8 cellular contexts compared by ENCODE assay signal in the genomic region with DNA sequence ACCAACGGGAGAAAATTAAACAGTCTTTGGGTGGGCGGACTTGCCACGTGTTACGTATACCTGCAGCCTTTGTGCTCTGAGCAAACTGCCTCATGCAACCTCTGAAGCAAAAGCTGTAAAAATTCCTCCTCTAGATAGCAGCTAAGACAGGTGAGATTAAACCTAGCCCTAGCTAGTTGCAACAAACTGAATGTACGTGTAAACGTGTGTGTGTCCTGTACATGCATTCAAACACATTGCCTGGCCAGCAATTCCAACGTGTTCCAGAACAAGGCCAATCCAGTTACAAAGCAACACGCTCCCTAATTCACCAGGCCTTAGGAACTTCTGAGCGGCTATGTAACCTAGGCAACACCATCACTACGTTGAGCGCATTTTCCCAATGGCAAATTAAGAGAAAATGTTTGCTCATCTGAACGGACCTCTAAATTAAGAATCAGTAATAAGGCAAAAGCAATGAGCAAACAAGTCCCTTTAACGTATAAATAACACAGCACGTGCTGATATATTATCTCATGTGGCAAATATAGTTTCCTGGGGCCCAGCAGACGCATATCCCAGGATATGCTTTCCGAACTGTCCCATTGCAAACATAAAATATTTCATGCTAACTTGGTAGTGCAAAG. TPM values are rescaled to one million over a fixed set of nuclear protein-coding genes. Genes with fewer than 3 reads are reported as not detected.
DNase-seq lines count a peak whose midpoint lies in the region; ATAC-seq and TF ChIP-seq lines count a peak whose summit lies in the region.

No MANE protein-coding gene starts in this region.

- H3K9me3 Mint-ChIP-seq in naive thymus-derived CD4-positive, alpha-beta T cell: no peaks in the 10 kb centered on the region

- peak overlapping the region; percentile 95 to 99 (median 99) for H3K27ac Mint-ChIP-seq in naive thymus-derived CD4-positive, alpha-beta T cell

- peak overlapping the region; percentile 92 to 99 (median 98) for H3K4me3 Mint-ChIP-seq in naive thymus-derived CD4-positive, alpha-beta T cell

- peak overlapping the region; percentile 65 for H3K4me3 ChIP-seq in BJ (ENCODE audit: low read depth, low read length)
- H3K4me3 ChIP-seq in HUES64 (ENCODE audit: low read length): peak overlapping the region; percentile 82
- peak overlapping the region; percentile 93 for H3K4me3 ChIP-seq in naive thymus-derived CD4-positive, alpha-beta T cell (ENCODE audit: low read length)

- peak; percentile 14 for ATAC-seq in GM18870 (IDR thresholded peaks at IDR 0.05; ENCODE audit: unreplicated experiment)
- no peak for ATAC-seq in naive thymus-derived CD4-positive, alpha-beta T cell

- CTCF ChIA-PET in BJ (lab: Yijun Ruan, JAX): no interaction called here
- CTCF ChIA-PET in naive thymus-derived CD4-positive, alpha-beta T cell (lab: Charles Lee): no interaction called here

- H3K4me1 ChIP-seq in HUES64 (ENCODE audit: insufficient read depth, low read length): 0 out of 2 replicates have a peak, but pooled peaks cover 4% of the 10 kb centered on the region
- peaks cover 0 to 3% of the 10 kb centered on the region in 2 donors for H3K4me1 ChIP-seq in naive thymus-derived CD4-positive, alpha-beta T cell (ENCODE audit: control insufficient read depth in 2 of 2, insufficient read depth in 2 of 2, low read length in 2 of 2)

- H3K9ac ChIP-seq in HUES64 (ENCODE audit: low read depth, low read length): peak overlapping the region; percentile 81

- H3K36me3 Mint-ChIP-seq in naive thymus-derived CD4-positive, alpha-beta T cell: peaks cover 17 to 31% (median 28%) of the 10 kb centered on the region in 5 donors

- 16% methylated on average over 16 of the region's 16 CpGs for WGBS in HUES64

- no peaks in the 10 kb centered on the region for H3K9me3 ChIP-seq in HUES64 (ENCODE audit: insufficient read depth, low read depth, low read length)
- H3K9me3 ChIP-seq in naive thymus-derived CD4-positive, alpha-beta T cell (ENCODE audit: control insufficient read depth in 2 of 3, low read length in 3 of 3): no peaks in the 10 kb centered on the region

- intact Hi-C loops in naive thymus-derived CD4-positive, alpha-beta T cell (cut with micrococcal nuclease): loop anchor here in 1 of 2 donors (2.0 kb wide), 1 partner anchor 128 kb away; no protein-coding TSS in a partner anchor

- H3K27ac ChIP-seq in HUES64 (ENCODE audit: low read depth, low read length): peak overlapping the region; percentile 77
- H3K27ac ChIP-seq in naive thymus-derived CD4-positive, alpha-beta T cell (ENCODE audit: low read depth, low read length): peak overlapping the region; percentile 89

- H3K27me3 Mint-ChIP-seq in naive thymus-derived CD4-positive, alpha-beta T cell: peaks cover 0 to 12% (median 6%) of the 10 kb centered on the region in 5 donors

- H3K27me3 ChIP-seq in BJ (ENCODE audit: control insufficient read depth, insufficient read depth, low read length): no peaks in the 10 kb centered on the region
- H3K27me3 ChIP-seq in HUES64 (ENCODE audit: insufficient read depth, low read length): peaks cover 6% of the 10 kb centered on the region; the same call in 1 of the 2 replicates
- H3K27me3 ChIP-seq in naive thymus-derived CD4-positive, alpha-beta T cell (ENCODE audit: control insufficient read depth in 2 of 2, insufficient read depth in 2 of 2, low read length in 2 of 2): no peaks in the 10 kb centered on the region

- no peak for TF ChIP-seq CTCF in BJ (IDR thresholded peaks at IDR 0.05; ENCODE audit: insufficient read depth, low read depth, low read length)

- DNase-seq in BJ (ENCODE audit: low read depth): no peak
- peak; percentile 18 for DNase-seq in activated CD4-positive, alpha-beta T cell treated with anti-CD3 and anti-CD28 coated beads for 48 hours
- DNase-seq in fibroblast of gingiva (ENCODE audit: low read depth): peak; percentile 41
- DNase-seq in naive thymus-derived CD4-positive, alpha-beta T cell: peak in 4 of 9 donors; percentile 4 to 15 (median 12)
- no peak for DNase-seq in NK-92 treated with Interleukin-12 subunit alpha and Interleukin-12 subunit beta, amount 100 ng/mL, for 24 hours (lab: John Stamatoyannopoulos, UW)
- no peak for DNase-seq in HuH-7.5 (ENCODE audit: low spot score)

- peaks cover 16 to 47% (median 37%) of the 10 kb centered on the region in 7 donors for H3K4me1 Mint-ChIP-seq in naive thymus-derived CD4-positive, alpha-beta T cell

- POLR2A ChIA-PET in BJ (lab: Charles Lee): no interaction called here
- POLR2A ChIA-PET in naive thymus-derived CD4-positive, alpha-beta T cell (lab: Charles Lee): no interaction called here

- H3K36me3 ChIP-seq in BJ (ENCODE audit: control insufficient read depth, insufficient read depth, low read length) (peaks cover 2% of the 10 kb centered on the region; the same call in 1 of the 2 replicates), HUES64 (ENCODE audit: insufficient read depth, low read length) (peaks cover 41% of the 10 kb centered on the region)
- H3K36me3 ChIP-seq in naive thymus-derived CD4-positive, alpha-beta T cell (ENCODE audit: control insufficient read depth in 2 of 3, insufficient read depth in 3 of 3, low read length in 3 of 3): peaks cover 0 to 28% (median 11%) of the 10 kb centered on the region in 3 experiments

RNA-seq across cellular contexts. Expression of gene PPID, which starts 0.8 kb away (rescaled TPM):
- 11.3 and 15.1 TPM in 2 replicates for polyA plus RNA-seq in BJ (2011; rRNA removed)
- 2.5 and 3.6 TPM in 2 replicates for polyA minus RNA-seq in BJ (2011; rRNA and poly(A)+ RNA removed)
- polyA plus RNA-seq in HUES64 (2013, experiment 1 of 2): 39.2 TPM
- polyA plus RNA-seq in HUES64 (2013, experiment 2 of 2): 42.3 TPM
- total RNA-seq in naive thymus-derived CD4-positive, alpha-beta T cell: 10 to 100 TPM; 13.4 to 46.1 (median 26.5) TPM
- polyA plus RNA-seq in naive thymus-derived CD4-positive, alpha-beta T cell: 10 to 100 TPM; 47.0 to 52.0 TPM

RNA-seq across cellular contexts. Expression of gene FNIP2, which starts 46.4 kb away (rescaled TPM):
- 14.8 and 16.2 TPM in 2 replicates for polyA plus RNA-seq in BJ (2011; rRNA removed)
- 22.7 and 31.4 TPM in 2 replicates for polyA minus RNA-seq in BJ (2011; rRNA and poly(A)+ RNA removed)
- 9.6 TPM for polyA plus RNA-seq in HUES64 (2013, experiment 1 of 2)
- 9.1 TPM for polyA plus RNA-seq in HUES64 (2013, experiment 2 of 2)
- total RNA-seq in naive thymus-derived CD4-positive, alpha-beta T cell: 10 to 100 TPM in 4 of 5 experiments, 1 to 10 TPM in 1; 9.8 to 19.5 (median 11.5) TPM
- polyA plus RNA-seq in naive thymus-derived CD4-positive, alpha-beta T cell: 1 to 10 TPM; 2.3 to 3.9 TPM

RNA-seq across cellular contexts. Expression of gene ETFDH, which starts 50.3 kb away (rescaled TPM):
- 13.5 and 27.8 TPM in 2 replicates for polyA plus RNA-seq in BJ (2011; rRNA removed)
- 5.4 and 9.2 TPM in 2 replicates for polyA minus RNA-seq in BJ (2011; rRNA and poly(A)+ RNA removed)
- 9.3 TPM for polyA plus RNA-seq in HUES64 (2013, experiment 1 of 2)
- polyA plus RNA-seq in HUES64 (2013, experiment 2 of 2): 6.1 TPM
- total RNA-seq in naive thymus-derived CD4-positive, alpha-beta T cell: 10 to 100 TPM; 12.5 to 25.8 (median 17.5) TPM
- polyA plus RNA-seq in naive thymus-derived CD4-positive, alpha-beta T cell: 1 to 10 TPM; 6.5 to 8.7 TPM

RNA-seq across cellular contexts. Expression of gene C4orf46, which starts 50.7 kb away (rescaled TPM):
- 10.2 and 15.9 TPM in 2 replicates for polyA plus RNA-seq in BJ (2011; rRNA removed)
- polyA minus RNA-seq in BJ (2011; rRNA and poly(A)+ RNA removed): 3.0 and 5.8 TPM in 2 replicates
- polyA plus RNA-seq in HUES64 (2013, experiment 1 of 2): 26.1 TPM
- polyA plus RNA-seq in HUES64 (2013, experiment 2 of 2): 29.0 TPM
- total RNA-seq in naive thymus-derived CD4-positive, alpha-beta T cell: 10 to 100 TPM in 1 of 5 experiments, 1 to 10 TPM in 4; 3.9 to 15.4 (median 4.7) TPM
- polyA plus RNA-seq in naive thymus-derived CD4-positive, alpha-beta T cell: 1 to 10 TPM; 1.8 to 3.2 TPM

Comparison
In these comparisons a context has a peak if more than half of its experiments do, and no peak if none do; other contexts are left out.
1. DNase-seq: peak in activated CD4-positive, alpha-beta T cell treated with anti-CD3 and anti-CD28 coated beads for 48 hours (single experiment) and fibroblast of gingiva (single experiment); none in BJ (single experiment), NK-92 treated with Interleukin-12 subunit alpha and Interleukin-12 subunit beta, amount 100 ng/mL, for 24 hours (single experiment) and HuH-7.5 (single experiment).
2. Peak in every context shown above with its lines, with median percentiles within 50 percentile points of each other: H3K4me3 ChIP-seq.